Comparison of ENCODE assay signal across 17 cellular contexts in genomic region chr6:51678274-51678673, GRCh38.
DNase-seq lines count a peak whose midpoint lies in the region; ATAC-seq, FAIRE-seq and TF ChIP-seq lines count a peak whose summit lies in the region.
"Had no signal": no experiment of that assay in that cellular context is flagged by ENCODE, and none has a peak within 500 bp of the region (broad histone marks: within the 10 kb centered on the region; RNA-seq: fewer than 3 reads in every experiment).

No MANE protein-coding gene starts in this region.

- CTCF ChIA-PET in HepG2 (lab: Yijun Ruan, JAX; ENCODE audit: low intra/inter-chr PET ratio, low total read pairs), result no interaction called here
- CTCF ChIA-PET in CD4-positive, alpha-beta T cell (lab: Charles Lee), result no interaction called here

- H3K79me2 ChIP-seq in HepG2 (ENCODE audit: insufficient read depth, low read length), result no peaks in the 10 kb centered on the region

- in situ Hi-C loops in HepG2 (cut with HindIII; ENCODE audit: extremely low pct_ligation_motif_present, low pct_unique_long_range_greater_than_20kb), result no loop called here

- no peaks in the 10 kb centered on the region for H4K20me1 ChIP-seq in HepG2 (ENCODE audit: insufficient read depth, low read length)
- H4K20me1 ChIP-seq: BLaER1 had no signal

- H3K27me3 ChIP-seq in right lobe of liver, result no peaks in the 10 kb centered on the region
- no peaks in the 10 kb centered on the region for H3K27me3 ChIP-seq in HepG2 (ENCODE audit: control insufficient read depth in 1 of 2, insufficient read depth in 2 of 2, low read length in 2 of 2)
- H3K27me3 ChIP-seq in pancreas, result no peaks in the 10 kb centered on the region
- H3K27me3 ChIP-seq in CD4-positive, alpha-beta T cell (ENCODE audit: control insufficient read depth, insufficient read depth, low read length), result no peaks in the 10 kb centered on the region
- H3K27me3 ChIP-seq: BLaER1 had no signal

- FAIRE-seq in HepG2 (lab: Jason Lieb, UNC), result no peak
- no peak for FAIRE-seq in pancreas (lab: Jason Lieb, UNC)
- FAIRE-seq: G401.6, GM12891, H54 had no signal

- H3K4me3 ChIP-seq in right lobe of liver, result no peak overlapping the region
- H3K4me3 ChIP-seq in HepG2 (replicated peaks in 1 of 3; ENCODE audit: insufficient read depth in 1 of 3, low read depth in 2 of 3, low read length in 3 of 3), result no peak overlapping the region
- H3K4me3 ChIP-seq in pancreas, result no peak overlapping the region
- H3K4me3 ChIP-seq: BLaER1, GM23338 had no signal

- H3K9ac ChIP-seq in HepG2 (ENCODE audit: insufficient read depth, low read depth, low read length), result no peak overlapping the region
- H3K9ac ChIP-seq: BLaER1 had no signal

- H3K9me3 ChIP-seq in right lobe of liver, result no peaks in the 10 kb centered on the region
- no peaks in the 10 kb centered on the region for H3K9me3 ChIP-seq in HepG2 (ENCODE audit: low read length)
- H3K9me3 ChIP-seq in pancreas, result no peaks in the 10 kb centered on the region
- no peaks in the 10 kb centered on the region for H3K9me3 ChIP-seq in CD4-positive, alpha-beta T cell (ENCODE audit: control insufficient read depth, low read length)
- H3K9me3 ChIP-seq: BLaER1 had no signal

- POLR2A ChIA-PET in HepG2 (lab: Yijun Ruan, JAX), result no interaction called here
- POLR2A ChIA-PET in CD4-positive, alpha-beta T cell (lab: Charles Lee), result no interaction called here

- H3K9me3 Mint-ChIP-seq in CD4-positive, alpha-beta T cell, result no peaks in the 10 kb centered on the region
- H3K9me3 Mint-ChIP-seq: CD8-positive, alpha-beta T cell; GM23338 had no signal

- no peak overlapping the region for H3K27ac Mint-ChIP-seq in CD4-positive, alpha-beta T cell
- H3K27ac Mint-ChIP-seq: CD14-positive monocyte; CD8-positive, alpha-beta T cell; GM23338 had no signal

- peaks cover 7% of the 10 kb centered on the region for H3K27me3 Mint-ChIP-seq in CD4-positive, alpha-beta T cell

- no peak for TF ChIP-seq RAD21 in HepG2 (CRISPR knock-in tag; IDR thresholded peaks at IDR 0.05)

- H3K36me3 Mint-ChIP-seq in CD4-positive, alpha-beta T cell (ENCODE audit: low read depth), result no peaks in the 10 kb centered on the region
- H3K36me3 Mint-ChIP-seq: CD14-positive monocyte; CD8-positive, alpha-beta T cell had no signal

- TF ChIP-seq EP300 in HepG2 (IDR thresholded peaks at IDR 0.05; ENCODE audit: low read depth in 2 of 2, low read length in 2 of 2), result no peak
- no peak for TF ChIP-seq EP300 in HepG2 (CRISPR knock-in tag; IDR thresholded peaks at IDR 0.05; ENCODE audit: borderline replicate concordance)

- TF ChIP-seq CTCF in right lobe of liver (IDR thresholded peaks at IDR 0.05), result no peak
- TF ChIP-seq CTCF in HepG2 (CRISPR knock-in tag; IDR thresholded peaks at IDR 0.05), result no peak
- TF ChIP-seq CTCF in pancreas (IDR thresholded peaks at IDR 0.05), result no peak
- no peak for TF ChIP-seq CTCF in CD4-positive, alpha-beta T cell (IDR thresholded peaks at IDR 0.05)

- no peak overlapping the region for H3K4me2 ChIP-seq in HepG2 (ENCODE audit: low read depth, low read length)
- H3K4me2 ChIP-seq: BLaER1, GM23338 had no signal

- TF ChIP-seq POLR2A in right lobe of liver (IDR thresholded peaks at IDR 0.05) (no peak), HepG2 (IDR thresholded peaks at IDR 0.05; ENCODE audit: insufficient read depth in 1 of 2, low read depth in 2 of 2, low read length in 2 of 2) (no peak)

- BruUV-seq in HepG2 (replicated peaks; lab: Mats Ljungman, UMichigan), result no TSS peak

- DNase-seq in right lobe of liver (no peak), HepG2 (ENCODE audit: low spot score) (no peak), left colon (no peak), pancreas (no peak), NCI-H187 treated with DMSO at 0.1 percent for 48 hours (lab: John Stamatoyannopoulos, UW) (no peak), islet precursor cell (no peak)
- DNase-seq in CD4-positive, alpha-beta T cell, result no peak
- DNase-seq: 8988T; Calu3; CD8-positive, alpha-beta T cell; HCEC 1CT had no signal

- intact Hi-C loops in right lobe of liver (cut with DNase I) (no loop called here), HepG2 (cut with micrococcal nuclease; ENCODE audit: unreplicated experiment) (no loop called here), left colon (cut with DNase I, micrococcal nuclease) (no loop called here), pancreas (cut with DNase I) (no loop called here)
- intact Hi-C loops in CD4-positive, alpha-beta T cell (cut with DNase I, micrococcal nuclease), result no loop called here

- H3K4me1 ChIP-seq in right lobe of liver (peaks cover 0 to 21% (median 0%) of the 10 kb centered on the region in 4 donors), HepG2 (ENCODE audit: insufficient read depth, low read length) (peaks cover 18% of the 10 kb centered on the region), pancreas (peaks cover 0 to 30% (median 12%) of the 10 kb centered on the region in 3 donors)

- no peak overlapping the region for H3K4me3 Mint-ChIP-seq in CD4-positive, alpha-beta T cell
- H3K4me3 Mint-ChIP-seq: CD14-positive monocyte; CD8-positive, alpha-beta T cell; GM23338 had no signal

- no peaks in the 10 kb centered on the region for H3K4me1 Mint-ChIP-seq in CD4-positive, alpha-beta T cell (ENCODE audit: low read depth)
- H3K4me1 Mint-ChIP-seq: CD14-positive monocyte, GM23338 had no signal

- H3K36me3 ChIP-seq in right lobe of liver, result no peaks in the 10 kb centered on the region
- H3K36me3 ChIP-seq in HepG2 (replicated peaks in 1 of 2; ENCODE audit: control insufficient read depth in 1 of 2, insufficient read depth in 2 of 2, low read length in 2 of 2), result no peaks in the 10 kb centered on the region
- no peaks in the 10 kb centered on the region for H3K36me3 ChIP-seq in pancreas
- H3K36me3 ChIP-seq: BLaER1 had no signal

- WGBS in right lobe of liver (ENCODE audit: insufficient coverage, low coverage, low lambda C conversion rate, missing lambda C conversion rate), result 83% methylated on average over 1 of the region's 1 CpG
- WGBS in HepG2 (ENCODE audit: low lambda C conversion rate), result 60% methylated on average over 1 of the region's 1 CpG
- 38 to 43% methylated on average over 1 of the region's 1 CpG for WGBS in pancreas, 2 donors

- H3K27ac ChIP-seq in right lobe of liver, result peak overlapping the region in 2 of 3 donors; percentile 62 to 79
- H3K27ac ChIP-seq in HepG2 (ENCODE audit: extremely low read length, insufficient read depth, low read length), result no peak overlapping the region
- peak overlapping the region in 2 of 4 donors; percentile 52 to 63 for H3K27ac ChIP-seq in pancreas
- no peak overlapping the region for H3K27ac ChIP-seq in CD4-positive, alpha-beta T cell (ENCODE audit: low read depth, low read length)
- H3K27ac ChIP-seq: BLaER1 had no signal

- H2AFZ ChIP-seq in HepG2 (ENCODE audit: low read length), result no peak overlapping the region
- H2AFZ ChIP-seq: GM23338 had no signal

- ATAC-seq in right lobe of liver (peak in 2 of 4 donors; percentile 38 to 64), HepG2 (no peak), left colon (peak; percentile 64), pancreas (peak in 3 of 4 donors; percentile 24 to 58 (median 33))
- ATAC-seq in CD4-positive, alpha-beta T cell (ENCODE audit: poor library complexity), result no peak
- ATAC-seq: CD8-positive, alpha-beta T cell; GM23338 had no signal

TF ChIP-seq in HepG2, 621 proteins besides CTCF, POLR2A, EP300 and RAD21:
- TF ChIP-seq U2AF1 (optimal IDR thresholded peaks at IDR 0.05; ENCODE audit: low read depth, low read length) (no peak), KDM3A (CRISPR knock-in tag; IDR thresholded peaks at IDR 0.05; ENCODE audit: low read depth) (no peak), ZNF710 (CRISPR knock-in tag; IDR thresholded peaks at IDR 0.05; ENCODE audit: borderline replicate concordance) (no peak), TRIM24 (CRISPR knock-in tag; IDR thresholded peaks at IDR 0.05) (no peak), GPN1 (CRISPR knock-in tag; IDR thresholded peaks at IDR 0.05; ENCODE audit: borderline replicate concordance) (no peak), THAP11 (CRISPR knock-in tag; IDR thresholded peaks at IDR 0.05) (no peak), HNRNPUL1 (IDR thresholded peaks at IDR 0.05; ENCODE audit: low read depth, low read length) (no peak), ZFP90 (CRISPR knock-in tag; IDR thresholded peaks at IDR 0.05; ENCODE audit: borderline replicate concordance) (no peak), SALL1 (CRISPR knock-in tag; IDR thresholded peaks at IDR 0.05) (no peak), ZSCAN5A (CRISPR knock-in tag; IDR thresholded peaks at IDR 0.05; ENCODE audit: borderline replicate concordance) (no peak)

Comparison
In these comparisons a context has a peak if more than half of its experiments do, and no peak if none do; other contexts are left out.
1. H3K27ac ChIP-seq: peak in right lobe of liver (2 of 3); none in HepG2 (single experiment) and CD4-positive, alpha-beta T cell (single experiment).
2. ATAC-seq: peak in left colon (single experiment) and pancreas (3 of 4); none in HepG2 (single experiment) and CD4-positive, alpha-beta T cell (single experiment).